In the genomic region with DNA sequence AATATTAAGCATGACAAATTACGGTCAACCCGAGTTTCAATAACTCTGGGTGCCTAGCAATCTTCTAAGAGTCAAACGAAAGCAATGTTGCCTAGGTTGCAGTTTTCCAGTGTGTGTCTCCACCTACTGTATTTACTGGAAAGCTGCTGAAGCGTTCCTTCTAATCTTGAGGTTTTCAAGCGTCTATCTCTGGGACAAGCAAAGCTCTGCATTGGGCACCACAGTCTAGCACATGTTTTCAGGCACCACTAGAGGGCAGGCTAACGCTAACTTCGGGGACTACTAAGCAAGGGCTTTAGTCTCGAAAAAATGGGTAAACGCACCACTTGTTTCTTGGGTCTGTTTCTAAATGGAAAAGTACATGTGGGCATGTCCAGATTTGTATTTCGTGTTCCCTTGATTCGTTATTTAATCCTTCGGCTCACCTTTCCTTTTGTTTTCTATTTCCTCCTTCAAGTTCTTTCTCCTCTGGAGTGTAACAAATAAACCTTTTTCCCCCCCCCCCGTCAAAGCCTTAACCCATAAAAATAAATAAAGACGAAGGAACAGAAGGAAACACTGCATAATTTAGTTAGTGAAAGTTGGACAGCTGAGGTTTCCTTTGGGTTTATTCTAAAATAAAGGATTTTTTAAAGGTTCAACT, we compare ENCODE assay signal across 8 cellular contexts.
DNase-seq lines count a peak whose midpoint lies in the region; ATAC-seq, FAIRE-seq and TF ChIP-seq lines count a peak whose summit lies in the region.
"Not testable (repeated sequence)": the region's sequence is repeated elsewhere in the genome, so short reads cannot be mapped to it uniquely, and the experiment has no call there.

No MANE protein-coding gene starts in this region.

- not testable (repeated sequence) for H3K27me3 ChIP-seq in A673 (replicated peaks; ENCODE audit: insufficient read depth, low read depth, low read length, poor library complexity); right lobe of liver

- peak; percentile 53 for FAIRE-seq in colon (lab: Jason Lieb, UNC)

- ATAC-seq in GM18873 (IDR thresholded peaks at IDR 0.05; ENCODE audit: low FRiP score, unreplicated experiment): peak; percentile 96
- peak; percentile 94 for ATAC-seq in HG02763 (IDR thresholded peaks at IDR 0.05; ENCODE audit: unreplicated experiment)
- peak; percentile 98 to 99 (median 99) for ATAC-seq in right lobe of liver

- H3K36me3 ChIP-seq in A673 (ENCODE audit: insufficient read depth, low read length, poor library complexity, severe bottlenecking); right lobe of liver: not testable (repeated sequence)

- not testable (repeated sequence) for BruUV-seq in A673 (replicated peaks; lab: Mats Ljungman, UMichigan)

- H3K4me3 ChIP-seq in A673 (ENCODE audit: low read depth, low read length, poor library complexity, severe bottlenecking) (peak overlapping the region; percentile 17), right lobe of liver (peak overlapping the region in 1 of 3 donors; percentile 29)
- not testable (repeated sequence) for H3K4me3 ChIP-seq in NB4 (ENCODE audit: low read depth, low read length)

- not testable (repeated sequence) for H3K27ac ChIP-seq in A673 (ENCODE audit: low read depth, low read length, poor library complexity, severe bottlenecking); right lobe of liver

- H3K9me3 ChIP-seq in A673 (ENCODE audit: low read depth, low read length, poor library complexity, severe bottlenecking); right lobe of liver: not testable (repeated sequence)

- 6% methylated on average over 9 of the region's 14 CpGs for WGBS in right lobe of liver (ENCODE audit: insufficient coverage, low coverage, low lambda C conversion rate, missing lambda C conversion rate)

- DNase-seq in A673 (ENCODE audit: low spot score); NB4 (ENCODE audit: low read depth): not testable (repeated sequence)
- peak; percentile 40 for DNase-seq in activated CD8-positive, alpha-beta memory T cell treated with anti-CD3 and anti-CD28 coated beads, Interleukin-2, amount 50 U/mL, for 1 hour (ENCODE audit: extremely low read depth)
- peak; percentile 53 to 74 (median 67) for DNase-seq in right lobe of liver
- DNase-seq in stimulated activated CD4-positive, alpha-beta T cell treated with anti-CD3 and anti-CD28 coated beads, Interleukin-2, amount 100 ng/mL, for 24 hours: peak; percentile 73 to 77

- POLR2A ChIA-PET in A673 (lab: Charles Lee; ENCODE audit: low non-redundant PET): not testable (repeated sequence)

- peak; percentile 49 for TF ChIP-seq CTCF in A673 (conservative IDR thresholded peaks at IDR 0.05; ENCODE audit: low read depth, low read length)
- peak; percentile 18 for TF ChIP-seq CTCF in NB4 (IDR thresholded peaks at IDR 0.05; ENCODE audit: low read depth, low read length)
- TF ChIP-seq CTCF in right lobe of liver (IDR thresholded peaks at IDR 0.05): peak; percentile 27 to 59 (median 50)

- intact Hi-C loops in A673 (cut with micrococcal nuclease; ENCODE audit: unreplicated experiment): not testable (repeated sequence)
- intact Hi-C loops in right lobe of liver (cut with DNase I): loop anchor here in 1 of 2 donors (10.0 kb wide), 1 partner anchor 131 kb away; no protein-coding TSS in a partner anchor

- CTCF ChIA-PET in A673 (lab: Charles Lee): interaction anchor here (0.7 to 0.9 kb wide), 2 partner anchors 20 to 295 kb away, joined by 4 to 5 read pairs; no protein-coding TSS in a partner anchor

- not testable (repeated sequence) for TF ChIP-seq POLR2A in NB4 (IDR thresholded peaks at IDR 0.05; ENCODE audit: extremely low read depth, insufficient read length); right lobe of liver (IDR thresholded peaks at IDR 0.05)

- H3K4me1 ChIP-seq in A673 (ENCODE audit: insufficient read depth, low read length, poor library complexity, severe bottlenecking); right lobe of liver: not testable (repeated sequence)
